8 cellular contexts compared by ENCODE assay signal in the genomic region with DNA sequence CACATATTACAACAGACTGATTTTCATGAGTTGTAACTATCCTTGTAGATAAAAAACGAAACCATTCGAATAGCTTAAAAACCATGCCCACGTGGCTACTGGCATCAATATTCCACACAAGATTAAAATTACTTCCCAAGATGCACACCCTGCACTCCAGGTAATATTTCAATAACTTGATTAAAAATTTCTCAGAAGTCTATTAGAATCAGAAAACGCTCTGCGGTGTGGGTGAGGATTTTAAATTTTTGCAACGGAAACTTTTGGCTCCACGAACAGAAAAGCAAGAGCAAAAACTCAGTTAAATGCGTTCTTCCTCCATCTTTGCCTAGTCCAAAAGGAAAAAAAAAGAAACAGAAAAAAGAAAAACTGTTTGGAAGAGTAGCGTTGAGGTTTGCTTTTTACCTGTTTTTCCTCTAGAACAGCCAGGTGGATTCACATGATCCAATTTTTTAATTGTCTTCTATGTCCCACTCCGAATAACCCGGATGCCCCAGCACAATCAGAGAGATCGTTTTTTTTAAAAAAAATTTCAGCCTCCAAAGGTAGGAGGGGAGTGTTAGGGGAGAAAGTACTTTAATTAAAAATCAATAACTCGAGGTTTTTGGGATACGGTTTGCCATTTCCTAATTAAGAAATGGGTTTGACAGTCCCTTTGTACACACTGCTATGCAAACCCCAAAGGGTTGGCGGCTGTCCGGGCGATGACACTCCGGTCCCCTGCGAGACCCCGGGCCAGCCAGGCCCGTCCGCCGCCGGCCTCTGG. TPM values are rescaled to one million over a fixed set of nuclear protein-coding genes. Genes with fewer than 3 reads are reported as not detected.
DNase-seq lines count a peak whose midpoint lies in the region; ATAC-seq and TF ChIP-seq lines count a peak whose summit lies in the region.

No MANE protein-coding gene starts in this region.

- no peaks in the 10 kb centered on the region for H3K9me2 ChIP-seq in MM.1S (replicated peaks; ENCODE audit: insufficient read depth, low read length)

- H3F3A ChIP-seq in MM.1S (ENCODE audit: insufficient read depth, low read length) = peaks cover 26% of the 10 kb centered on the region

- H3K4me3 Mint-ChIP-seq in Caco-2 (ENCODE audit: unreplicated experiment) (peak overlapping the region; percentile 98), memory B cell (peak overlapping the region; percentile 87)

- H3K36me3 Mint-ChIP-seq in Caco-2 (ENCODE audit: insufficient read depth, unreplicated experiment) = peaks cover 51% of the 10 kb centered on the region
- H3K36me3 Mint-ChIP-seq in memory B cell = no peaks in the 10 kb centered on the region

- no peaks in the 10 kb centered on the region for H3K9me3 ChIP-seq in Caco-2
- H3K9me3 ChIP-seq in MM.1S (replicated peaks; ENCODE audit: insufficient read depth, low read length) = no peaks in the 10 kb centered on the region
- no peaks in the 10 kb centered on the region for H3K9me3 ChIP-seq in upper lobe of right lung

- DNase-seq in Caco-2 (no peak), MM.1S (peak; percentile 38), memory B cell (ENCODE audit: low spot score in 2 of 2) (no peak), upper lobe of right lung (no peak), NCI-H446 treated with DMSO at 0.1 percent for 48 hours (lab: John Stamatoyannopoulos, UW) (no peak)
- DNase-seq in central memory CD4-positive, alpha-beta T cell = peak; percentile 17

- H3K27me3 ChIP-seq in Caco-2 (replicated peaks; ENCODE audit: control insufficient read depth, insufficient read depth, low read length) (no peaks in the 10 kb centered on the region), MM.1S (replicated peaks; ENCODE audit: insufficient read depth, low read length) (no peaks in the 10 kb centered on the region), upper lobe of right lung (no peaks in the 10 kb centered on the region)

- peak overlapping the region; percentile 82 for H3K4me2 ChIP-seq in MM.1S (ENCODE audit: low read depth, low read length)

- H3K79me2 ChIP-seq in MM.1S (ENCODE audit: low read length) = peaks cover 37% of the 10 kb centered on the region

- peak overlapping the region; percentile 61 for H3K9ac ChIP-seq in MM.1S (ENCODE audit: low read length)

- H3K36me3 ChIP-seq in Caco-2 (ENCODE audit: control insufficient read depth, insufficient read depth, low read length) (no peaks in the 10 kb centered on the region), MM.1S (replicated peaks; ENCODE audit: insufficient read depth, low read length) (no peaks in the 10 kb centered on the region), upper lobe of right lung (no peaks in the 10 kb centered on the region)

- peak overlapping the region; percentile 76 for H3K27ac ChIP-seq in MM.1S (ENCODE audit: low read length)
- H3K27ac ChIP-seq in upper lobe of right lung = peak overlapping the region; percentile 99

- H3K4me1 ChIP-seq in Caco-2 = peaks cover 38% of the 10 kb centered on the region
- peaks cover 13% of the 10 kb centered on the region for H3K4me1 ChIP-seq in MM.1S (ENCODE audit: low read length)
- H3K4me1 ChIP-seq in upper lobe of right lung = peaks cover 27% of the 10 kb centered on the region

- H4K20me1 ChIP-seq in MM.1S (ENCODE audit: insufficient read depth, low read length) = no peaks in the 10 kb centered on the region

- CTCF ChIA-PET in Caco-2 (lab: Charles Lee) = interaction anchor here (0.7 to 1.6 kb wide), 4 partner anchors 161 to 169 kb away, joined by 3 to 6 read pairs (median 4); no protein-coding TSS in a partner anchor

- no peaks in the 10 kb centered on the region for H3K27me3 Mint-ChIP-seq in Caco-2 (ENCODE audit: insufficient read depth, unreplicated experiment)
- no peaks in the 10 kb centered on the region for H3K27me3 Mint-ChIP-seq in memory B cell

- ATAC-seq in memory B cell (ENCODE audit: low read depth) (no peak), upper lobe of right lung (no peak), GM18502 (IDR thresholded peaks at IDR 0.05; ENCODE audit: poor library complexity, unreplicated experiment) (no peak), HG03457 (IDR thresholded peaks at IDR 0.05; ENCODE audit: unreplicated experiment) (no peak)

- peaks cover 24% of the 10 kb centered on the region for H3K4me1 Mint-ChIP-seq in Caco-2 (ENCODE audit: low read depth, unreplicated experiment)
- peaks cover 22% of the 10 kb centered on the region for H3K4me1 Mint-ChIP-seq in memory B cell

- POLR2A ChIA-PET in Caco-2 (lab: Charles Lee) = interaction anchor here (0.6 to 1.7 kb wide), 3 partner anchors 34 to 189 kb away, joined by 3 to 4 read pairs (median 4); no protein-coding TSS in a partner anchor

- TSS peak; percentile 79 for BruUV-seq in Caco-2 (replicated peaks; lab: Mats Ljungman, UMichigan)

- intact Hi-C loops in Caco-2 (cut with micrococcal nuclease; ENCODE audit: unreplicated experiment) (loop anchor here (1.0 to 10.0 kb wide), 4 partner anchors 34 to 230 kb away; a partner anchor contains a TSS), upper lobe of right lung (cut with DNase I) (loop anchor here (10.0 kb wide), 1 partner anchor 170 kb away; no protein-coding TSS in a partner anchor)

- no peak for TF ChIP-seq CTCF in Caco-2 (IDR thresholded peaks at IDR 0.05; ENCODE audit: insufficient read depth in 1 of 2, low read depth in 1 of 2, low read length in 1 of 2, severe bottlenecking in 1 of 2, unreplicated experiment in 1 of 2)
- no peak for TF ChIP-seq CTCF in MM.1S (IDR thresholded peaks at IDR 0.05; ENCODE audit: low read length)
- no peak for TF ChIP-seq CTCF in upper lobe of right lung (IDR thresholded peaks at IDR 0.05)

- H2AFZ ChIP-seq in MM.1S (ENCODE audit: low read length) = peak overlapping the region; percentile 52

- no peaks in the 10 kb centered on the region for H3K9me3 Mint-ChIP-seq in Caco-2 (ENCODE audit: unreplicated experiment)
- H3K9me3 Mint-ChIP-seq in memory B cell = no peaks in the 10 kb centered on the region

- H3K4me3 ChIP-seq in Caco-2 (ENCODE audit: low read depth, low read length) = peak overlapping the region; percentile 89
- H3K4me3 ChIP-seq in MM.1S (ENCODE audit: low read length) = peak overlapping the region; percentile 65
- peak overlapping the region; percentile 86 for H3K4me3 ChIP-seq in upper lobe of right lung

- peak overlapping the region; percentile 95 for H3K27ac Mint-ChIP-seq in Caco-2 (ENCODE audit: unreplicated experiment)
- peak overlapping the region; percentile 99 for H3K27ac Mint-ChIP-seq in memory B cell

RNA-seq across cellular contexts. Expression of a gene that starts 0.7 kb away (rescaled TPM):
- total RNA-seq in Caco-2 (2022) (87.6 and 89.8 TPM in 2 replicates), upper lobe of right lung (62.3 TPM)

Comparison
In these comparisons a context has a peak if more than half of its experiments do, and no peak if none do; other contexts are left out.
1. DNase-seq: peak in MM.1S (single experiment) and central memory CD4-positive, alpha-beta T cell (single experiment); none in Caco-2 (0 of 2), memory B cell (0 of 2), upper lobe of right lung (single experiment) and NCI-H446 treated with DMSO at 0.1 percent for 48 hours (single experiment).
2. Peak in every context shown above with its lines, with median percentiles within 50 percentile points of each other: H3K4me3 ChIP-seq.